Comparison of ENCODE assay signal across 1 cellular context in the genomic region with DNA sequence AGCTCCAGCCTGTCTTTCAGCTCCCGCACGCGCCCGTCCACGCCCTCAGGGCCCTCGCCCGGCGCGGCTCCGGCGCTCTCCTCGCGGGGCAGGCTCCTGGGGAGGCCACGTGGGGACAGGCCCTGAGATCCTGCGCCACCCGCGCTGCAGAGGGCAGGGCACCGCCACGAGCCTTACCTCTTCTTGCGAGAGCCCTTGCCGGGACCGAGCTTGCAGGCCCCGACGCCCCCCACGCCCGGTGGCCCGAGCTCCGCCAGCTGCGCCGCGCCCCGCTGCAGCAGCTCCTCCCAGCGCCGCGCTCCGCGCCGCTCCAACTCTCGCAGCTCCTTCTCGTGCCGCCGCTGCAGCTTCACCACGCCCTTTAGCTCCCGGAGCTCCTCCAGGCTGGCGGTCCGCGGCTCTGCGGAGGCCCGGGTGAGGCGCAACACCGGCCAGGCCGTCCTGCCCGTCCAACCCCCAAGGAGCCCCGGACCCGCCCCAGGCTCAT.
TF ChIP-seq lines count a peak whose summit lies in the region.

No MANE protein-coding gene starts in this region.

TF ChIP-seq in IMR-90, 13 proteins besides CTCF, POLR2A, EP300 and RAD21:
- no peak for TF ChIP-seq CHD1 (IDR thresholded peaks at IDR 0.05; ENCODE audit: low read depth, low read length)
- TF ChIP-seq MXI1 (IDR thresholded peaks at IDR 0.05; ENCODE audit: borderline replicate concordance, low read depth, low read length): peak; percentile 66; the same call in 1 of the 2 replicates
- peak; percentile 14; the same call in 1 of the 2 replicates for TF ChIP-seq BHLHE40 (IDR thresholded peaks at IDR 0.05; ENCODE audit: low read depth, low read length)
- TF ChIP-seq FOS (IDR thresholded peaks at IDR 0.05; ENCODE audit: low read depth, low read length): no peak
- TF ChIP-seq, protein P1, sequence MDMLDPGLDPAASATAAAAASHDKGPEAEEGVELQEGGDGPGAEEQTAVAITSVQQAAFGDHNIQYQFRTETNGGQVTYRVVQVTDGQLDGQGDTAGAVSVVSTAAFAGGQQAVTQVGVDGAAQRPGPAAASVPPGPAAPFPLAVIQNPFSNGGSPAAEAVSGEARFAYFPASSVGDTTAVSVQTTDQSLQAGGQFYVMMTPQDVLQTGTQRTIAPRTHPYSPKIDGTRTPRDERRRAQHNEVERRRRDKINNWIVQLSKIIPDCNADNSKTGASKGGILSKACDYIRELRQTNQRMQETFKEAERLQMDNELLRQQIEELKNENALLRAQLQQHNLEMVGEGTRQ (IDR thresholded peaks at IDR 0.05; ENCODE audit: low read depth, low read length): peak; percentile 51; the same call in 1 of the 2 replicates
- no peak for TF ChIP-seq MAZ (IDR thresholded peaks at IDR 0.05; ENCODE audit: borderline replicate concordance, low read depth, low read length)
